In the genomic region with DNA sequence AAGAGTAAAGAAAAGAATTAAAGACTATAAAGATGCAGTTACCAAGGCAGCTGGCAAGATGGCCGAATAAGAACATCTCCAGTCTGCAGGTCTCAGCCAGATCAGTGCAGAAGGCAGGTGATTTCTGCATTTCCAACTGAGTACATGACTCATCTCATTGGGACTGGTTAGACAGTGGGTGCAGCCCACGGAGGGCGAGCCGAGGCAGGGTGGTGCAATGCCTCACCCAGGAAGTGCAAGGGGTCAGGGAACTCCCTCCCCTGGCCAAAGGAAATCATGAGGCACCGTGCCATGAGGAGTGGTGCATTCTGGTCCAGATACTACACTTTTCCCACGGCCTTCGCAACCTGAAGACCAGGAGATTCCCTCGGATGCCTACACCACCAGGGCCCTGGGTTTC, we compare ENCODE assay signal across 18 cellular contexts. TPM values are rescaled to one million over a fixed set of nuclear protein-coding genes. Genes with fewer than 3 reads are reported as not detected.
DNase-seq lines count a peak whose midpoint lies in the region; ATAC-seq and TF ChIP-seq lines count a peak whose summit lies in the region.
"Had no signal": no experiment of that assay in that cellular context is flagged by ENCODE, and none has a peak within 500 bp of the region (broad histone marks: within the 10 kb centered on the region; RNA-seq: fewer than 3 reads in every experiment).

No MANE protein-coding gene starts in this region.

- H3K36me3 Mint-ChIP-seq in CD14-positive monocyte: peaks cover 19 to 20% of the 10 kb centered on the region in 2 donors

- TF ChIP-seq CTCF in CD14-positive monocyte (IDR thresholded peaks at IDR 0.05): no peak
- TF ChIP-seq CTCF in foreskin keratinocyte (conservative IDR thresholded peaks at IDR 0.05): no peak

- peak; percentile 67 for ATAC-seq in foreskin keratinocyte
- no peak for ATAC-seq in GM21390 (IDR thresholded peaks at IDR 0.05; ENCODE audit: unreplicated experiment)

- no peaks in the 10 kb centered on the region for H3K27me3 ChIP-seq in foreskin keratinocyte
- H3K27me3 ChIP-seq: colonic mucosa, thyroid gland had no signal

- H3K4me1 Mint-ChIP-seq in CD14-positive monocyte: peaks cover 4% of the 10 kb centered on the region

- H3K27ac Mint-ChIP-seq in CD14-positive monocyte: peak overlapping the region; percentile 4 to 87 (median 73)

- no peaks in the 10 kb centered on the region for H3K4me1 ChIP-seq in foreskin keratinocyte
- H3K4me1 ChIP-seq: Caco-2, colonic mucosa, parathyroid adenoma, thyroid gland had no signal

- H3K27ac ChIP-seq in foreskin keratinocyte: no peak overlapping the region
- H3K27ac ChIP-seq: colonic mucosa, parathyroid adenoma, thyroid gland, VCaP had no signal

- no peaks in the 10 kb centered on the region for H3K27me3 Mint-ChIP-seq in CD14-positive monocyte (ENCODE audit: low read depth in 3 of 3)

- peaks cover 3 to 18% (median 10%) of the 10 kb centered on the region in 7 donors for H3K9me3 Mint-ChIP-seq in CD14-positive monocyte

- intact Hi-C loops in CD14-positive monocyte (cut with micrococcal nuclease): no loop called here

- in situ Hi-C loops in KBM-7 (cut with MboI; ENCODE audit: low pct_unique_long_range_greater_than_20kb, low sequenced_read_pairs): no loop called here

- H3K4me3 Mint-ChIP-seq in CD14-positive monocyte: peak overlapping the region in 1 of 2 donors; percentile 21

- DNase-seq in CD14-positive monocyte (ENCODE audit: low spot score) (peak; percentile 68), ELR (ENCODE audit: low read depth) (peak; percentile 7), RPMI8226 (peak; percentile 1), foreskin keratinocyte (peak; percentile 36 to 57), KBM-7 (no peak), DMS 273 treated with DMSO at 0.1 percent for 48 hours (lab: John Stamatoyannopoulos, UW) (no peak), T1000 (lab: John Stamatoyannopoulos, UW) (no peak)
- DNase-seq: activated effector memory CD4-positive, alpha-beta T cell treated with anti-CD3 and anti-CD28 coated beads, Interleukin-2, amount 50 U/mL, for 16 hours; Caco-2; colonic mucosa; GF-D8; NCI-H1105 treated with DMSO at 0.1 percent for 48 hours; NCI-H69; small intestine; thyroid gland had no signal

RNA-seq across cellular contexts. Expression of a gene that starts 20.5 kb away (rescaled TPM):
- polyA plus RNA-seq in CD14-positive monocyte: 1 to 10 TPM in 1 of 2 donors, under 1 TPM in 1; 0.93 to 1.5 TPM
- total RNA-seq in foreskin keratinocyte: 6.8 and 6.9 TPM in 2 replicates
- polyA plus RNA-seq in foreskin keratinocyte: 1.5 and 2.0 TPM in 2 replicates

Comparison
In these comparisons a context has a peak if more than half of its experiments do, and no peak if none do; other contexts are left out.
1. DNase-seq: peak in CD14-positive monocyte (single experiment), ELR (single experiment), RPMI8226 (single experiment) and foreskin keratinocyte (2 of 2); none in KBM-7 (single experiment), DMS 273 treated with DMSO at 0.1 percent for 48 hours (single experiment) and T1000 (single experiment).